1 cellular context compared by ENCODE assay signal in the genomic region with DNA sequence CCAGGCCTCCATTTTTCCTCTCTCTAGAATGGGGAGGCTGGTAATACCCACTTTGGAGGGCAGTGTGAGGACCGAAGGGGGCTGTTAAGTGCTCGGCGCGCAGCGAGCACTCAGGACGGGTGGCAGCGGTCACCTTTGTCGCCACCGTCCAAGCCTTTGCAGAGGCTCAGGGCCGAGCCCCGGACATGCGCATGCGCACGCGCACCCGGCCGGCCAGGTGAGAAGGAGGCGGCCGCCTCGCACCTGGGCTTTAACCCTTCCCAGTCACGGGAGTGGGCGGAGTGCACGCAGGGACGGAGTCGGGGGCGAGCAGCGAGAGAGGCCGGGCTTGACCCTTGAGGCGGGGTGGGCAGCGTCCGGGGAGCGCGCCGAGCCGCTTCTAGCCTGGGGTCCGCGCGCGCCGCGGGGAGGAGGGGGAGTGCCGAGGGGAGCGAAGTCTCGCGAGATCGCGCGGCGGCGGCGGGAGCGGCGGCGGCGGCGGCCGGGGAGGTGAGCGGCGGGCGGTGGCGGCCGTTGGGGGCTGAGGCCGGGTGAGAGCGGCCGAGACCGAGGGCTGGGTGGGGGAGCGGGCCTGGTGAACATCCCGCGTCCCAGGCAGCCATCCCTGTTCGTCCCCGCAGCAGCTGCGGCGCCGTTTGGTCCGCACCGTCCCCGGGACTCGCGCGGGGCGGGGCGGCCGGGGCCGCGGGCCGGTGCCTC.
TF ChIP-seq lines count a peak whose summit lies in the region.

A gene with protein sequence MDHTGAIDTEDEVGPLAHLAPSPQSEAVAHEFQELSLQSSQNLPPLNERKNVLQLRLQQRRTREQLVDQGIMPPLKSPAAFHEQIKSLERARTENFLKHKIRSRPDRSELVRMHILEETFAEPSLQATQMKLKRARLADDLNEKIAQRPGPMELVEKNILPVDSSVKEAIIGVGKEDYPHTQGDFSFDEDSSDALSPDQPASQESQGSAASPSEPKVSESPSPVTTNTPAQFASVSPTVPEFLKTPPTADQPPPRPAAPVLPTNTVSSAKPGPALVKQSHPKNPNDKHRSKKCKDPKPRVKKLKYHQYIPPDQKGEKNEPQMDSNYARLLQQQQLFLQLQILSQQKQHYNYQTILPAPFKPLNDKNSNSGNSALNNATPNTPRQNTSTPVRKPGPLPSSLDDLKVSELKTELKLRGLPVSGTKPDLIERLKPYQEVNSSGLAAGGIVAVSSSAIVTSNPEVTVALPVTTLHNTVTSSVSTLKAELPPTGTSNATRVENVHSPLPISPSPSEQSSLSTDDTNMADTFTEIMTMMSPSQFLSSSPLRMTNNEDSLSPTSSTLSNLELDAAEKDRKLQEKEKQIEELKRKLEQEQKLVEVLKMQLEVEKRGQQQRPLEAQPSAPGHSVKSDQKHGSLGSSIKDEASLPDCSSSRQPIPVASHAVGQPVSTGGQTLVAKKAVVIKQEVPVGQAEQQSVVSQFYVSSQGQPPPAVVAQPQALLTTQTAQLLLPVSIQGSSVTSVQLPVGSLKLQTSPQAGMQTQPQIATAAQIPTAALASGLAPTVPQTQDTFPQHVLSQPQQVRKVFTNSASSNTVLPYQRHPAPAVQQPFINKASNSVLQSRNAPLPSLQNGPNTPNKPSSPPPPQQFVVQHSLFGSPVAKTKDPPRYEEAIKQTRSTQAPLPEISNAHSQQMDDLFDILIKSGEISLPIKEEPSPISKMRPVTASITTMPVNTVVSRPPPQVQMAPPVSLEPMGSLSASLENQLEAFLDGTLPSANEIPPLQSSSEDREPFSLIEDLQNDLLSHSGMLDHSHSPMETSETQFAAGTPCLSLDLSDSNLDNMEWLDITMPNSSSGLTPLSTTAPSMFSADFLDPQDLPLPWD (plus strand): TSS at position 443 of the 699 bp plus-strand sequence. CDS start 69,288 bp downstream, outside the sequence.

TF ChIP-seq in HepG2, 621 proteins besides CTCF, POLR2A, EP300 and RAD21 (continued from another document and continues in another):
- TF ChIP-seq, protein P1, sequence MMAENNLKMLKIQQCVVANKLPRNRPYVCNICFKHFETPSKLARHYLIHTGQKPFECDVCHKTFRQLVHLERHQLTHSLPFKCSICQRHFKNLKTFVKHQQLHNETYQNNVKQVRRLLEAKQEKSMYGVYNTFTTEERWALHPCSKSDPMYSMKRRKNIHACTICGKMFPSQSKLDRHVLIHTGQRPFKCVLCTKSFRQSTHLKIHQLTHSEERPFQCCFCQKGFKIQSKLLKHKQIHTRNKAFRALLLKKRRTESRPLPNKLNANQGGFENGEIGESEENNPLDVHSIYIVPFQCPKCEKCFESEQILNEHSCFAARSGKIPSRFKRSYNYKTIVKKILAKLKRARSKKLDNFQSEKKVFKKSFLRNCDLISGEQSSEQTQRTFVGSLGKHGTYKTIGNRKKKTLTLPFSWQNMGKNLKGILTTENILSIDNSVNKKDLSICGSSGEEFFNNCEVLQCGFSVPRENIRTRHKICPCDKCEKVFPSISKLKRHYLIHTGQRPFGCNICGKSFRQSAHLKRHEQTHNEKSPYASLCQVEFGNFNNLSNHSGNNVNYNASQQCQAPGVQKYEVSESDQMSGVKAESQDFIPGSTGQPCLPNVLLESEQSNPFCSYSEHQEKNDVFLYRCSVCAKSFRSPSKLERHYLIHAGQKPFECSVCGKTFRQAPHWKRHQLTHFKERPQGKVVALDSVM (CRISPR knock-in tag; IDR thresholded peaks at IDR 0.05): peak; percentile 78
- no peak for TF ChIP-seq ATAD3A (CRISPR knock-in tag; IDR thresholded peaks at IDR 0.05)
- peak; percentile 57; the same call in 1 of the 2 replicates for TF ChIP-seq JUN (CRISPR knock-in tag; IDR thresholded peaks at IDR 0.05)
- TF ChIP-seq, protein P2, sequence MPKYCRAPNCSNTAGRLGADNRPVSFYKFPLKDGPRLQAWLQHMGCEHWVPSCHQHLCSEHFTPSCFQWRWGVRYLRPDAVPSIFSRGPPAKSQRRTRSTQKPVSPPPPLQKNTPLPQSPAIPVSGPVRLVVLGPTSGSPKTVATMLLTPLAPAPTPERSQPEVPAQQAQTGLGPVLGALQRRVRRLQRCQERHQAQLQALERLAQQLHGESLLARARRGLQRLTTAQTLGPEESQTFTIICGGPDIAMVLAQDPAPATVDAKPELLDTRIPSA (CRISPR knock-in tag; IDR thresholded peaks at IDR 0.05; ENCODE audit: borderline replicate concordance): no peak; the same call in 1 of the 2 replicates
- 0 out of 2 replicates have a peak, but pooled peaks have one; percentile 69 for TF ChIP-seq ZC3H4 (CRISPR knock-in tag; IDR thresholded peaks at IDR 0.05; ENCODE audit: borderline replicate concordance)
- TF ChIP-seq ZNF30 (CRISPR knock-in tag; IDR thresholded peaks at IDR 0.05): no peak
- TF ChIP-seq, protein P3, sequence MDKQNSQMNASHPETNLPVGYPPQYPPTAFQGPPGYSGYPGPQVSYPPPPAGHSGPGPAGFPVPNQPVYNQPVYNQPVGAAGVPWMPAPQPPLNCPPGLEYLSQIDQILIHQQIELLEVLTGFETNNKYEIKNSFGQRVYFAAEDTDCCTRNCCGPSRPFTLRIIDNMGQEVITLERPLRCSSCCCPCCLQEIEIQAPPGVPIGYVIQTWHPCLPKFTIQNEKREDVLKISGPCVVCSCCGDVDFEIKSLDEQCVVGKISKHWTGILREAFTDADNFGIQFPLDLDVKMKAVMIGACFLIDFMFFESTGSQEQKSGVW (CRISPR knock-in tag; IDR thresholded peaks at IDR 0.05; ENCODE audit: borderline replicate concordance): no peak
- peak; percentile 90; the same call in 1 of the 2 replicates for TF ChIP-seq KDM5A (IDR thresholded peaks at IDR 0.05; ENCODE audit: borderline replicate concordance, low read length)
- peak; percentile 43; the same call in 1 of the 2 replicates for TF ChIP-seq ZBTB1 (CRISPR knock-in tag; IDR thresholded peaks at IDR 0.05; ENCODE audit: borderline replicate concordance)
- TF ChIP-seq, protein P4, sequence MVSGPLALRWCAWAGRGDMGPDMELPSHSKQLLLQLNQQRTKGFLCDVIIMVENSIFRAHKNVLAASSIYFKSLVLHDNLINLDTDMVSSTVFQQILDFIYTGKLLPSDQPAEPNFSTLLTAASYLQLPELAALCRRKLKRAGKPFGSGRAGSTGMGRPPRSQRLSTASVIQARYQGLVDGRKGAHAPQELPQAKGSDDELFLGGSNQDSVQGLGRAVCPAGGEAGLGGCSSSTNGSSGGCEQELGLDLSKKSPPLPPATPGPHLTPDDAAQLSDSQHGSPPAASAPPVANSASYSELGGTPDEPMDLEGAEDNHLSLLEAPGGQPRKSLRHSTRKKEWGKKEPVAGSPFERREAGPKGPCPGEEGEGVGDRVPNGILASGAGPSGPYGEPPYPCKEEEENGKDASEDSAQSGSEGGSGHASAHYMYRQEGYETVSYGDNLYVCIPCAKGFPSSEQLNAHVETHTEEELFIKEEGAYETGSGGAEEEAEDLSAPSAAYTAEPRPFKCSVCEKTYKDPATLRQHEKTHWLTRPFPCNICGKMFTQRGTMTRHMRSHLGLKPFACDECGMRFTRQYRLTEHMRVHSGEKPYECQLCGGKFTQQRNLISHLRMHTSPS (CRISPR knock-in tag; IDR thresholded peaks at IDR 0.05; ENCODE audit: low read depth): no peak; the same call in 1 of the 2 replicates
- TF ChIP-seq, protein P5, sequence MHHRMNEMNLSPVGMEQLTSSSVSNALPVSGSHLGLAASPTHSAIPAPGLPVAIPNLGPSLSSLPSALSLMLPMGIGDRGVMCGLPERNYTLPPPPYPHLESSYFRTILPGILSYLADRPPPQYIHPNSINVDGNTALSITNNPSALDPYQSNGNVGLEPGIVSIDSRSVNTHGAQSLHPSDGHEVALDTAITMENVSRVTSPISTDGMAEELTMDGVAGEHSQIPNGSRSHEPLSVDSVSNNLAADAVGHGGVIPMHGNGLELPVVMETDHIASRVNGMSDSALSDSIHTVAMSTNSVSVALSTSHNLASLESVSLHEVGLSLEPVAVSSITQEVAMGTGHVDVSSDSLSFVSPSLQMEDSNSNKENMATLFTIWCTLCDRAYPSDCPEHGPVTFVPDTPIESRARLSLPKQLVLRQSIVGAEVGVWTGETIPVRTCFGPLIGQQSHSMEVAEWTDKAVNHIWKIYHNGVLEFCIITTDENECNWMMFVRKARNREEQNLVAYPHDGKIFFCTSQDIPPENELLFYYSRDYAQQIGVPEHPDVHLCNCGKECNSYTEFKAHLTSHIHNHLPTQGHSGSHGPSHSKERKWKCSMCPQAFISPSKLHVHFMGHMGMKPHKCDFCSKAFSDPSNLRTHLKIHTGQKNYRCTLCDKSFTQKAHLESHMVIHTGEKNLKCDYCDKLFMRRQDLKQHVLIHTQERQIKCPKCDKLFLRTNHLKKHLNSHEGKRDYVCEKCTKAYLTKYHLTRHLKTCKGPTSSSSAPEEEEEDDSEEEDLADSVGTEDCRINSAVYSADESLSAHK (CRISPR knock-in tag; IDR thresholded peaks at IDR 0.05; ENCODE audit: borderline replicate concordance): no peak
- TF ChIP-seq, protein P6, sequence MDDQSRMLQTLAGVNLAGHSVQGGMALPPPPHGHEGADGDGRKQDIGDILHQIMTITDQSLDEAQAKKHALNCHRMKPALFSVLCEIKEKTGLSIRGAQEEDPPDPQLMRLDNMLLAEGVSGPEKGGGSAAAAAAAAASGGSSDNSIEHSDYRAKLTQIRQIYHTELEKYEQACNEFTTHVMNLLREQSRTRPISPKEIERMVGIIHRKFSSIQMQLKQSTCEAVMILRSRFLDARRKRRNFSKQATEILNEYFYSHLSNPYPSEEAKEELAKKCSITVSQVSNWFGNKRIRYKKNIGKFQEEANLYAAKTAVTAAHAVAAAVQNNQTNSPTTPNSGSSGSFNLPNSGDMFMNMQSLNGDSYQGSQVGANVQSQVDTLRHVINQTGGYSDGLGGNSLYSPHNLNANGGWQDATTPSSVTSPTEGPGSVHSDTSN (CRISPR knock-in tag; IDR thresholded peaks at IDR 0.05; ENCODE audit: borderline replicate concordance): no peak; the same call in 1 of the 2 replicates
- no peak for TF ChIP-seq HDAC6 (IDR thresholded peaks at IDR 0.05; ENCODE audit: low read depth, low read length)
- TF ChIP-seq ZNF484 (CRISPR knock-in tag; IDR thresholded peaks at IDR 0.05; ENCODE audit: borderline replicate concordance, low read depth): 0 out of 2 replicates have a peak, but pooled peaks have one; percentile 84
- TF ChIP-seq ERF (CRISPR knock-in tag; IDR thresholded peaks at IDR 0.05): peak; percentile 63; the same call in 1 of the 2 replicates
- TF ChIP-seq, protein P7, sequence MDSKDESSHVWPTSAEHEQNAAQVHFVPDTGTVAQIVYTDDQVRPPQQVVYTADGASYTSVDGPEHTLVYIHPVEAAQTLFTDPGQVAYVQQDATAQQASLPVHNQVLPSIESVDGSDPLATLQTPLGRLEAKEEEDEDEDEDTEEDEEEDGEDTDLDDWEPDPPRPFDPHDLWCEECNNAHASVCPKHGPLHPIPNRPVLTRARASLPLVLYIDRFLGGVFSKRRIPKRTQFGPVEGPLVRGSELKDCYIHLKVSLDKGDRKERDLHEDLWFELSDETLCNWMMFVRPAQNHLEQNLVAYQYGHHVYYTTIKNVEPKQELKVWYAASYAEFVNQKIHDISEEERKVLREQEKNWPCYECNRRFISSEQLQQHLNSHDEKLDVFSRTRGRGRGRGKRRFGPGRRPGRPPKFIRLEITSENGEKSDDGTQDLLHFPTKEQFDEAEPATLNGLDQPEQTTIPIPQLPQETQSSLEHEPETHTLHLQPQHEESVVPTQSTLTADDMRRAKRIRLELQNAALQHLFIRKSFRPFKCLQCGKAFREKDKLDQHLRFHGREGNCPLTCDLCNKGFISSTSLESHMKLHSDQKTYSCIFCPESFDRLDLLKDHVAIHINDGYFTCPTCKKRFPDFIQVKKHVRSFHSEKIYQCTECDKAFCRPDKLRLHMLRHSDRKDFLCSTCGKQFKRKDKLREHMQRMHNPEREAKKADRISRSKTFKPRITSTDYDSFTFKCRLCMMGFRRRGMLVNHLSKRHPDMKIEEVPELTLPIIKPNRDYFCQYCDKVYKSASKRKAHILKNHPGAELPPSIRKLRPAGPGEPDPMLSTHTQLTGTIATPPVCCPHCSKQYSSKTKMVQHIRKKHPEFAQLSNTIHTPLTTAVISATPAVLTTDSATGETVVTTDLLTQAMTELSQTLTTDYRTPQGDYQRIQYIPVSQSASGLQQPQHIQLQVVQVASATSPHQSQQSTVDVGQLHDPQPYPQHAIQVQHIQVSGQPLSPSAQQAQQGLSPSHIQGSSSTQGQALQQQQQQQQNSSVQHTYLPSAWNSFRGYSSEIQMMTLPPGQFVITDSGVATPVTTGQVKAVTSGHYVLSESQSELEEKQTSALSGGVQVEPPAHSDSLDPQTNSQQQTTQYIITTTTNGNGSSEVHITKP (CRISPR knock-in tag; IDR thresholded peaks at IDR 0.05; ENCODE audit: low read depth): peak; percentile 75
- TF ChIP-seq ZNF20 (CRISPR knock-in tag; IDR thresholded peaks at IDR 0.05): no peak
- TF ChIP-seq, protein P8, sequence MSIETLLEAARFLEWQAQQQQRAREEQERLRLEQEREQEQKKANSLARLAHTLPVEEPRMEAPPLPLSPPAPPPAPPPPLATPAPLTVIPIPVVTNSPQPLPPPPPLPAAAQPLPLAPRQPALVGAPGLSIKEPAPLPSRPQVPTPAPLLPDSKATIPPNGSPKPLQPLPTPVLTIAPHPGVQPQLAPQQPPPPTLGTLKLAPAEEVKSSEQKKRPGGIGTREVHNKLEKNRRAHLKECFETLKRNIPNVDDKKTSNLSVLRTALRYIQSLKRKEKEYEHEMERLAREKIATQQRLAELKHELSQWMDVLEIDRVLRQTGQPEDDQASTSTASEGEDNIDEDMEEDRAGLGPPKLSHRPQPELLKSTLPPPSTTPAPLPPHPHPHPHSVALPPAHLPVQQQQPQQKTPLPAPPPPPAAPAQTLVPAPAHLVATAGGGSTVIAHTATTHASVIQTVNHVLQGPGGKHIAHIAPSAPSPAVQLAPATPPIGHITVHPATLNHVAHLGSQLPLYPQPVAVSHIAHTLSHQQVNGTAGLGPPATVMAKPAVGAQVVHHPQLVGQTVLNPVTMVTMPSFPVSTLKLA (IDR thresholded peaks at IDR 0.05): no peak
- peak; percentile 71; the same call in 1 of the 2 replicates for TF ChIP-seq BHLHE40 (IDR thresholded peaks at IDR 0.05; ENCODE audit: low read length)
- TF ChIP-seq SCMH1 (CRISPR knock-in tag; IDR thresholded peaks at IDR 0.05; ENCODE audit: borderline replicate concordance): no peak
- TF ChIP-seq ZNF737 (CRISPR knock-in tag; IDR thresholded peaks at IDR 0.05; ENCODE audit: borderline replicate concordance): no peak
- TF ChIP-seq ZSCAN22 (CRISPR knock-in tag; IDR thresholded peaks at IDR 0.05): peak; percentile 73; the same call in 1 of the 2 replicates
- TF ChIP-seq ONECUT2 (CRISPR knock-in tag; IDR thresholded peaks at IDR 0.05): no peak
- no peak for TF ChIP-seq SMARCE1 (IDR thresholded peaks at IDR 0.05; ENCODE audit: borderline replicate concordance)
- TF ChIP-seq ZNF138 (CRISPR knock-in tag; IDR thresholded peaks at IDR 0.05; ENCODE audit: low read depth): peak; percentile 78; the same call in 1 of the 2 replicates
- TF ChIP-seq PHB2 (IDR thresholded peaks at IDR 0.05; ENCODE audit: partially characterized antibody): no peak
- peak; percentile 86; the same call in 1 of the 2 replicates for TF ChIP-seq AKAP8 (CRISPR knock-in tag; IDR thresholded peaks at IDR 0.05)
- TF ChIP-seq, protein P9, sequence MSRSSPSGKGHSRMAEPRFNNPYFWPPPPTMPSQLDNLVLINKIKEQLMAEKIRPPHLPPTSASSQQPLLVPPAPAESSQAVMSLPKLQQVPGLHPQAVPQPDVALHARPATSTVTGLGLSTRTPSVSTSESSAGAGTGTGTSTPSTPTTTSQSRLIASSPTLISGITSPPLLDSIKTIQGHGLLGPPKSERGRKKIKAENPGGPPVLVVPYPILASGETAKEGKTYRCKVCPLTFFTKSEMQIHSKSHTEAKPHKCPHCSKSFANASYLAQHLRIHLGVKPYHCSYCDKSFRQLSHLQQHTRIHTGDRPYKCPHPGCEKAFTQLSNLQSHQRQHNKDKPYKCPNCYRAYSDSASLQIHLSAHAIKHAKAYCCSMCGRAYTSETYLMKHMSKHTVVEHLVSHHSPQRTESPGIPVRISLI (CRISPR knock-in tag; IDR thresholded peaks at IDR 0.05; ENCODE audit: borderline replicate concordance): no peak
- TF ChIP-seq ZNF75D (CRISPR knock-in tag; IDR thresholded peaks at IDR 0.05; ENCODE audit: borderline replicate concordance): no peak
